Comparison of ENCODE assay signal across 7 cellular contexts in the genomic region with DNA sequence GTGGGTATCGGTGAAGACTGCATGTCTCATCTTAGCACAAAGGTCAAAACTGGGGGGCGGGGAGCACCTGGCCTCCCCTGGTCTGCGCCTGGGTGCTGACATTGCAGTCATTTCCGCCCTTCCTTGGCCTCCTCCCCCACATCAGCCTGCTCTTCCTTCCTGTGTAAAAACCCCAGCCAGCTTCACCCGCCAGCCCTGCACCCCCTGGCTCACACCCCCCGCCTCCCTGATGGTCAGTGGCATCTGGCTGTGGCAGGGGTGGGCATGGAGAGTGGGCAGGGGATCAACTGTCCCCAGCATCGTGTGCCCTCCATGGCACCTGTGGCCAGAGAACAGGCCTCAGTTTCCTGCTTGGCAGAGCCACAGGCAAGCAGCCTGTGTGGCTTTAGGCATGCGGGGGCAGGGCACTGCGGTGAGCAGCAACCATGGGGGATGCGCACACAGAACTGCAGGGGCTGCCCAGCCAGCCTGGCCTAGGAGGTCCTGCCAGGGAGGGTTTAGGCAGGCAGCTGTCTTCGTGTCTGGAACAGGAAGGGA. TPM values are rescaled to one million over a fixed set of nuclear protein-coding genes. Genes with fewer than 3 reads are reported as not detected.
DNase-seq lines count a peak whose midpoint lies in the region; ATAC-seq and TF ChIP-seq lines count a peak whose summit lies in the region.

No MANE protein-coding gene starts in this region.

- no peaks in the 10 kb centered on the region for H3K27me3 Mint-ChIP-seq in activated CD4-positive, alpha-beta T cell treated with anti-CD3 and anti-CD28 coated beads, Interleukin-2, amount 10 ng/mL, durations not matched to agents 24 days and 14 days
- H3K27me3 Mint-ChIP-seq in endothelial cell (ENCODE audit: unreplicated experiment): peaks cover 9% of the 10 kb centered on the region

- peaks cover 59% of the 10 kb centered on the region for H3K36me3 Mint-ChIP-seq in activated CD4-positive, alpha-beta T cell treated with anti-CD3 and anti-CD28 coated beads, Interleukin-2, amount 10 ng/mL, durations not matched to agents 24 days and 14 days (ENCODE audit: low read depth)
- H3K36me3 Mint-ChIP-seq in endothelial cell (ENCODE audit: low read depth, unreplicated experiment): peaks cover 19% of the 10 kb centered on the region

- DNase-seq in activated CD4-positive, alpha-beta T cell treated with anti-CD3 and anti-CD28 coated beads, Interleukin-2, amount 10 ng/mL, durations not matched to agents 24 days and 14 days: peak; percentile 93
- DNase-seq in endothelial cell (ENCODE audit: low spot score): no peak
- DNase-seq in stimulated activated CD4-positive, alpha-beta T cell treated with anti-CD3 and anti-CD28 coated beads, Interleukin-12 subunit alpha, Interleukin-12 subunit beta, amount 100 ng/mL, for 4 hours: peak; percentile 76
- DNase-seq in middle frontal gyrus (ENCODE audit: extremely low spot score, low spot score): no peak
- DNase-seq in cortex of kidney (lab: John Stamatoyannopoulos, UW): no peak

- no peaks in the 10 kb centered on the region for H3K9me3 Mint-ChIP-seq in activated CD4-positive, alpha-beta T cell treated with anti-CD3 and anti-CD28 coated beads, Interleukin-2, amount 10 ng/mL, durations not matched to agents 24 days and 14 days
- no peaks in the 10 kb centered on the region for H3K9me3 Mint-ChIP-seq in endothelial cell (ENCODE audit: unreplicated experiment)

- peak overlapping the region; percentile 91 for H3K27ac Mint-ChIP-seq in activated CD4-positive, alpha-beta T cell treated with anti-CD3 and anti-CD28 coated beads, Interleukin-2, amount 10 ng/mL, durations not matched to agents 24 days and 14 days
- H3K27ac Mint-ChIP-seq in endothelial cell (ENCODE audit: unreplicated experiment): peak overlapping the region; percentile 59

- H3K4me1 Mint-ChIP-seq in activated CD4-positive, alpha-beta T cell treated with anti-CD3 and anti-CD28 coated beads, Interleukin-2, amount 10 ng/mL, durations not matched to agents 24 days and 14 days: peaks cover 46% of the 10 kb centered on the region
- peaks cover 29% of the 10 kb centered on the region for H3K4me1 Mint-ChIP-seq in endothelial cell (ENCODE audit: unreplicated experiment)

- ATAC-seq in GM19455 (IDR thresholded peaks at IDR 0.05; ENCODE audit: unreplicated experiment) (peak; percentile 81), HG03575 (IDR thresholded peaks at IDR 0.05; ENCODE audit: extremely low read depth, insufficient number of reproducible peaks, low FRiP score, unreplicated experiment) (peak; percentile 48)

- TF ChIP-seq CTCF in endothelial cell (IDR thresholded peaks at IDR 0.05; ENCODE audit: unreplicated experiment): no peak

- intact Hi-C loops in activated CD4-positive, alpha-beta T cell treated with anti-CD3 and anti-CD28 coated beads, Interleukin-2, amount 10 ng/mL, durations not matched to agents 24 days and 14 days (cut with micrococcal nuclease): loop anchor here (1.0 to 2.0 kb wide), 4 partner anchors 28 to 74 kb away; a partner anchor contains a TSS

- H3K4me3 Mint-ChIP-seq in activated CD4-positive, alpha-beta T cell treated with anti-CD3 and anti-CD28 coated beads, Interleukin-2, amount 10 ng/mL, durations not matched to agents 24 days and 14 days: peak overlapping the region; percentile 75
- no peak overlapping the region for H3K4me3 Mint-ChIP-seq in endothelial cell (ENCODE audit: unreplicated experiment)

RNA-seq across cellular contexts. Expression of a gene that starts 29.0 kb away (rescaled TPM):
- 130 and 131 TPM in 2 replicates for total RNA-seq in activated CD4-positive, alpha-beta T cell treated with anti-CD3 and anti-CD28 coated beads, Interleukin-2, amount 10 ng/mL, durations not matched to agents 24 days and 14 days
- total RNA-seq in endothelial cell (ENCODE audit: unreplicated experiment): 146 TPM

RNA-seq across cellular contexts. Expression of a gene that starts 45.4 kb away (rescaled TPM):
- total RNA-seq in activated CD4-positive, alpha-beta T cell treated with anti-CD3 and anti-CD28 coated beads, Interleukin-2, amount 10 ng/mL, durations not matched to agents 24 days and 14 days: 1,994 and 2,005 TPM in 2 replicates
- 2,464 TPM for total RNA-seq in endothelial cell (ENCODE audit: unreplicated experiment)

Comparison
In these comparisons a context has a peak if more than half of its experiments do, and no peak if none do; other contexts are left out.
1. DNase-seq: peak in activated CD4-positive, alpha-beta T cell treated with anti-CD3 and anti-CD28 coated beads, Interleukin-2, amount 10 ng/mL, durations not matched to agents 24 days and 14 days (single experiment) and stimulated activated CD4-positive, alpha-beta T cell treated with anti-CD3 and anti-CD28 coated beads, Interleukin-12 subunit alpha, Interleukin-12 subunit beta, amount 100 ng/mL, for 4 hours (single experiment); none in endothelial cell (single experiment), middle frontal gyrus (single experiment) and cortex of kidney (single experiment).